2 cellular contexts compared by ENCODE assay signal in genomic region chr3:133767607-133768006, GRCh38.
TF ChIP-seq lines count a peak whose summit lies in the region.

No MANE protein-coding gene starts in this region.

TF ChIP-seq in GM23338, 12 proteins besides CTCF, POLR2A, EP300 and RAD21:
- TF ChIP-seq, protein P1, sequence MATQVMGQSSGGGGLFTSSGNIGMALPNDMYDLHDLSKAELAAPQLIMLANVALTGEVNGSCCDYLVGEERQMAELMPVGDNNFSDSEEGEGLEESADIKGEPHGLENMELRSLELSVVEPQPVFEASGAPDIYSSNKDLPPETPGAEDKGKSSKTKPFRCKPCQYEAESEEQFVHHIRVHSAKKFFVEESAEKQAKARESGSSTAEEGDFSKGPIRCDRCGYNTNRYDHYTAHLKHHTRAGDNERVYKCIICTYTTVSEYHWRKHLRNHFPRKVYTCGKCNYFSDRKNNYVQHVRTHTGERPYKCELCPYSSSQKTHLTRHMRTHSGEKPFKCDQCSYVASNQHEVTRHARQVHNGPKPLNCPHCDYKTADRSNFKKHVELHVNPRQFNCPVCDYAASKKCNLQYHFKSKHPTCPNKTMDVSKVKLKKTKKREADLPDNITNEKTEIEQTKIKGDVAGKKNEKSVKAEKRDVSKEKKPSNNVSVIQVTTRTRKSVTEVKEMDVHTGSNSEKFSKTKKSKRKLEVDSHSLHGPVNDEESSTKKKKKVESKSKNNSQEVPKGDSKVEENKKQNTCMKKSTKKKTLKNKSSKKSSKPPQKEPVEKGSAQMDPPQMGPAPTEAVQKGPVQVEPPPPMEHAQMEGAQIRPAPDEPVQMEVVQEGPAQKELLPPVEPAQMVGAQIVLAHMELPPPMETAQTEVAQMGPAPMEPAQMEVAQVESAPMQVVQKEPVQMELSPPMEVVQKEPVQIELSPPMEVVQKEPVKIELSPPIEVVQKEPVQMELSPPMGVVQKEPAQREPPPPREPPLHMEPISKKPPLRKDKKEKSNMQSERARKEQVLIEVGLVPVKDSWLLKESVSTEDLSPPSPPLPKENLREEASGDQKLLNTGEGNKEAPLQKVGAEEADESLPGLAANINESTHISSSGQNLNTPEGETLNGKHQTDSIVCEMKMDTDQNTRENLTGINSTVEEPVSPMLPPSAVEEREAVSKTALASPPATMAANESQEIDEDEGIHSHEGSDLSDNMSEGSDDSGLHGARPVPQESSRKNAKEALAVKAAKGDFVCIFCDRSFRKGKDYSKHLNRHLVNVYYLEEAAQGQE (IDR thresholded peaks at IDR 0.05; ENCODE audit: unreplicated experiment): no peak
- TF ChIP-seq JUNB (IDR thresholded peaks at IDR 0.05; ENCODE audit: unreplicated experiment) (no peak), ZNF331 (CRISPR knock-in tag; IDR thresholded peaks at IDR 0.05; ENCODE audit: low read depth) (no peak), STAT1 (IDR thresholded peaks at IDR 0.05; ENCODE audit: unreplicated experiment) (no peak), ZNF114 (CRISPR knock-in tag; IDR thresholded peaks at IDR 0.05) (no peak), POLR2AphosphoS5 (IDR thresholded peaks at IDR 0.05; ENCODE audit: low read depth) (no peak), CREB1 (CRISPR knock-in tag; IDR thresholded peaks at IDR 0.05; ENCODE audit: low read depth) (no peak), NANOG (IDR thresholded peaks at IDR 0.05; ENCODE audit: borderline replicate concordance) (no peak), EZH2 (IDR thresholded peaks at IDR 0.05; ENCODE audit: low read depth, unreplicated experiment) (no peak), ZNF462 (CRISPR knock-in tag; IDR thresholded peaks at IDR 0.05) (no peak), EZH2phosphoT487 (IDR thresholded peaks at IDR 0.05; ENCODE audit: unreplicated experiment) (no peak)
- TF ChIP-seq, protein P2, sequence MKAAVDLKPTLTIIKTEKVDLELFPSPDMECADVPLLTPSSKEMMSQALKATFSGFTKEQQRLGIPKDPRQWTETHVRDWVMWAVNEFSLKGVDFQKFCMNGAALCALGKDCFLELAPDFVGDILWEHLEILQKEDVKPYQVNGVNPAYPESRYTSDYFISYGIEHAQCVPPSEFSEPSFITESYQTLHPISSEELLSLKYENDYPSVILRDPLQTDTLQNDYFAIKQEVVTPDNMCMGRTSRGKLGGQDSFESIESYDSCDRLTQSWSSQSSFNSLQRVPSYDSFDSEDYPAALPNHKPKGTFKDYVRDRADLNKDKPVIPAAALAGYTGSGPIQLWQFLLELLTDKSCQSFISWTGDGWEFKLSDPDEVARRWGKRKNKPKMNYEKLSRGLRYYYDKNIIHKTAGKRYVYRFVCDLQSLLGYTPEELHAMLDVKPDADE (IDR thresholded peaks at IDR 0.05): no peak

TF ChIP-seq in K562, 482 proteins besides CTCF, POLR2A, EP300 and RAD21:
- 0 out of 2 replicates have a peak, but pooled peaks have one; percentile 16 for TF ChIP-seq ATF3 (IDR thresholded peaks at IDR 0.05)
- TF ChIP-seq ATF3 (CRISPR knock-in tag; conservative IDR thresholded peaks at IDR 0.05): no peak
- no peak for TF ChIP-seq HEY1 (CRISPR knock-in tag; IDR thresholded peaks at IDR 0.05; ENCODE audit: borderline replicate concordance)
- TF ChIP-seq ZNF224 (CRISPR knock-in tag; IDR thresholded peaks at IDR 0.05): no peak
